Comparison of ENCODE assay signal across 26 cellular contexts in the genomic region with DNA sequence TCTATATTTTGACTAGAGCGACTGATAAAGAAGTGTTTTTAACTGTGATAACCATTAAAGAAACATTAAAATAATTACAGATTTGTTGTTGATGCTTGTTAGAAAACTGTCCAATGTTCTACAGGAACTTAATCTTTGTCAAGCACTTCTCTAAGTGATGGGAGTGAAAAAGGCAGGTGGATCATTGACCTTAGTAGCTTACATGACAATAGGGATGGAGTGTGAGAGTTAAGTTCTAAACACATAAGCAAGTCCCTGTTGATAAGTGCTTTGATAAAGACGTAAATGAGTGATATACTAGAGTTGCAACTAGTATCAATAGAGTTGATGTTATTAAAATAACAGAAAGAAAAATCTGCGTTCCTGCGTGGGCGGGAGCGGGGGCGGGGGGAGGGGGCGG.
"Had no signal": no experiment of that assay in that cellular context is flagged by ENCODE, and none has a peak within 500 bp of the region (broad histone marks: within the 10 kb centered on the region; RNA-seq: fewer than 3 reads in every experiment).

No MANE protein-coding gene starts in this region.

- H3K4me3 Mint-ChIP-seq: activated B cell treated with CpG ODN at 0.5 μM for 24 hours; activated CD4-positive, alpha-beta T cell treated with anti-CD3 and anti-CD28 coated beads, Interleukin-2, amount 10 ng/mL, durations not matched to agents 24 days and 14 days; activated CD8-positive, alpha-beta memory T cell treated with anti-CD3 and anti-CD28 coated beads, Interleukin-2, amount 10 ng/mL, durations not matched to agents 7 days and 5 days; activated naive CD4-positive, alpha-beta T cell treated with anti-CD3 and anti-CD28 coated beads, Interleukin-2, amount 50 U/mL, for 24 hours; activated T-cell treated with anti-CD3 and anti-CD28 coated beads, Interleukin-2, amount 50 U/mL, for 24 hours; activated T-helper 1 cell treated with anti-CD3 and anti-CD28 coated beads, Interleukin-12 subunit alpha, Interleukin-12 subunit beta, Interleukin-2, Interleukin-4 antibody, amounts not matched to agents 30 ng/mL and 10 ng/mL and 1 ng/mL, durations not matched to agents 14 hours and 24 hours and 36 hours; T-helper 17 cell had no signal

- H3K9me3 Mint-ChIP-seq: activated B cell treated with CpG ODN at 0.5 μM for 24 hours; activated CD4-positive, alpha-beta T cell treated with anti-CD3 and anti-CD28 coated beads, Interleukin-2, amount 10 ng/mL, durations not matched to agents 24 days and 14 days; activated naive CD4-positive, alpha-beta T cell treated with anti-CD3 and anti-CD28 coated beads, Interleukin-2, amount 50 U/mL, for 24 hours; activated T-cell treated with anti-CD3 and anti-CD28 coated beads, Interleukin-2, amount 50 U/mL, for 24 hours; activated T-helper 1 cell treated with anti-CD3 and anti-CD28 coated beads, Interleukin-12 subunit alpha, Interleukin-12 subunit beta, Interleukin-2, Interleukin-4 antibody, amounts not matched to agents 30 ng/mL and 10 ng/mL and 1 ng/mL, durations not matched to agents 14 hours and 24 hours and 36 hours had no signal

- DNase-seq: activated B cell treated with CpG ODN at 0.5 μM for 24 hours; activated CD4-positive, alpha-beta T cell treated with anti-CD3 and anti-CD28 coated beads for 1 hour; activated CD4-positive, alpha-beta T cell treated with anti-CD3 and anti-CD28 coated beads, Interleukin-2, amount 10 ng/mL, durations not matched to agents 24 days and 14 days; activated CD4-positive, alpha-beta T cell treated with anti-CD3 and anti-CD28 coated beads, Interleukin-2, amount 50 U/mL, for 48 hours; activated CD8-positive, alpha-beta memory T cell treated with anti-CD3 and anti-CD28 coated beads, Interleukin-2, amount 10 ng/mL, durations not matched to agents 7 days and 5 days; activated effector memory CD4-positive, alpha-beta T cell treated with Interleukin-2 at 50 U/mL for 16 hours; activated naive CD4-positive, alpha-beta T cell; activated T-cell treated with anti-CD3 and anti-CD28 coated beads, Interleukin-2, amount 50 U/mL, for 24 hours; aorta; colonic mucosa; Kasumi-1; KBM-7; NCI-H146; NCI-H1930; NCI-H226; NK-92 treated with Interleukin-12 subunit alpha and Interleukin-12 subunit beta, amount 100 ng/mL, for 24 hours; OCI-M1; Right ventricle myocardium superior; RPMI8226; SJCRH30; T-helper 17 cell; T-helper 9 cell had no signal

- H3K36me3 Mint-ChIP-seq: activated CD8-positive, alpha-beta memory T cell treated with anti-CD3 and anti-CD28 coated beads, Interleukin-2, amount 10 ng/mL, durations not matched to agents 7 days and 5 days; activated naive CD4-positive, alpha-beta T cell treated with anti-CD3 and anti-CD28 coated beads, Interleukin-2, amount 50 U/mL, for 24 hours had no signal

- H3K27me3 Mint-ChIP-seq: activated B cell treated with CpG ODN at 0.5 μM for 24 hours; activated CD4-positive, alpha-beta T cell treated with anti-CD3 and anti-CD28 coated beads, Interleukin-2, amount 10 ng/mL, durations not matched to agents 24 days and 14 days; activated CD8-positive, alpha-beta memory T cell treated with anti-CD3 and anti-CD28 coated beads, Interleukin-2, amount 10 ng/mL, durations not matched to agents 7 days and 5 days; activated naive CD4-positive, alpha-beta T cell treated with anti-CD3 and anti-CD28 coated beads, Interleukin-2, amount 50 U/mL, for 24 hours; activated T-cell treated with anti-CD3 and anti-CD28 coated beads, Interleukin-2, amount 50 U/mL, for 24 hours; T-helper 17 cell had no signal

- H3K4me1 Mint-ChIP-seq: activated B cell treated with CpG ODN at 0.5 μM for 24 hours; activated CD4-positive, alpha-beta T cell treated with anti-CD3 and anti-CD28 coated beads, Interleukin-2, amount 10 ng/mL, durations not matched to agents 24 days and 14 days; activated CD8-positive, alpha-beta memory T cell treated with anti-CD3 and anti-CD28 coated beads, Interleukin-2, amount 10 ng/mL, durations not matched to agents 7 days and 5 days; activated naive CD4-positive, alpha-beta T cell treated with anti-CD3 and anti-CD28 coated beads, Interleukin-2, amount 50 U/mL, for 24 hours; T-helper 17 cell had no signal

- H3K27ac Mint-ChIP-seq: activated B cell treated with CpG ODN at 0.5 μM for 24 hours; activated CD4-positive, alpha-beta T cell treated with anti-CD3 and anti-CD28 coated beads, Interleukin-2, amount 10 ng/mL, durations not matched to agents 24 days and 14 days; activated CD8-positive, alpha-beta memory T cell treated with anti-CD3 and anti-CD28 coated beads, Interleukin-2, amount 10 ng/mL, durations not matched to agents 7 days and 5 days; activated naive CD4-positive, alpha-beta T cell treated with anti-CD3 and anti-CD28 coated beads, Interleukin-2, amount 50 U/mL, for 24 hours; activated T-cell treated with anti-CD3 and anti-CD28 coated beads, Interleukin-2, amount 50 U/mL, for 24 hours; activated T-helper 1 cell treated with anti-CD3 and anti-CD28 coated beads, Interleukin-12 subunit alpha, Interleukin-12 subunit beta, Interleukin-2, Interleukin-4 antibody, amounts not matched to agents 30 ng/mL and 10 ng/mL and 1 ng/mL, durations not matched to agents 14 hours and 24 hours and 36 hours; T-helper 17 cell had no signal

- ATAC-seq: activated CD8-positive, alpha-beta memory T cell treated with anti-CD3 and anti-CD28 coated beads, Interleukin-2, amount 10 ng/mL, durations not matched to agents 7 days and 5 days; Panc1; SK-N-SH treated with all-trans-retinoic acid at 6 μM for 48 hours; T-helper 17 cell had no signal
